Comparison of ENCODE assay signal across 24 cellular contexts in genomic region chr21:20026517-20026916, GRCh38.
"Had no signal": no experiment of that assay in that cellular context is flagged by ENCODE, and none has a peak within 500 bp of the region (broad histone marks: within the 10 kb centered on the region; RNA-seq: fewer than 3 reads in every experiment).

No MANE protein-coding gene starts in this region.

- H3K9ac ChIP-seq: neural progenitor cell had no signal

- DNase-seq: hypothalamus; islet precursor cell; left ventricle myocardium inferior; mesendoderm; naive B cell; natural killer cell; nephron progenitor cell; ovary; right lobe of liver; stimulated activated CD4-positive, alpha-beta T cell treated with anti-CD3 and anti-CD28 coated beads, Interleukin-1b, Interleukin-23, amount 100 ng/mL, for 48 hours; stimulated activated CD4-positive, alpha-beta T cell treated with anti-CD3 and anti-CD28 coated beads, Interleukin-2, amount 100 ng/mL, for 48 hours; stimulated activated CD4-positive, alpha-beta T cell treated with anti-CD3 and anti-CD28 coated beads, Interleukin-4, amount 100 ng/mL, for 4 hours; stimulated activated CD8-positive, alpha-beta memory T cell treated with anti-CD3 and anti-CD28 coated beads, Interleukin-4, amount 100 ng/mL, for 48 hours; stimulated activated naive CD4-positive, alpha-beta T cell treated with Interleukin-2 at 50 U/mL for 16 hours; stimulated activated naive CD8-positive, alpha-beta T cell treated with anti-CD3 and anti-CD28 coated beads, Interleukin-15, amount 100 ng/mL, for 72 hours; substantia nigra had no signal

- H3K4me1 ChIP-seq: left ventricle myocardium inferior, neural progenitor cell, right atrium auricular region, right lobe of liver, tibial nerve, vagina had no signal

- H3K27ac ChIP-seq: left ventricle myocardium inferior, neural progenitor cell, neutrophil, ovary, right atrium auricular region, right lobe of liver, tibial nerve, vagina had no signal

- H3K36me3 ChIP-seq: left ventricle myocardium inferior, neural progenitor cell, neutrophil, ovary, right atrium auricular region, right lobe of liver, tibial nerve, vagina had no signal

- ATAC-seq: right lobe of liver; stimulated activated memory B cell treated with anti-CD40 and anti-IgM and Interleukin-4, amounts not matched to agents 10 μg/mL and 1 μg/mL and 100 μg/mL, for 72 hours; stimulated activated naive CD8-positive, alpha-beta T cell treated with anti-CD3 and anti-CD28 coated beads, Interleukin-15, amount 100 ng/mL, for 72 hours had no signal

- H2AFZ ChIP-seq: neural progenitor cell had no signal

- H3K4me2 ChIP-seq: neural progenitor cell, smooth muscle cell had no signal

- H3K9me3 ChIP-seq: left ventricle myocardium inferior, neutrophil, ovary, right atrium auricular region, right lobe of liver, tibial nerve, vagina had no signal

- H3K4me3 ChIP-seq: left ventricle myocardium inferior, lung, neural progenitor cell, ovary, right atrium auricular region, right lobe of liver, smooth muscle cell, tibial nerve, vagina had no signal

- H3K27me3 ChIP-seq: neural progenitor cell, neutrophil, ovary, right atrium auricular region, right lobe of liver, tibial nerve, vagina had no signal
